ENCODE assay signal across 3 cellular contexts in the genomic region with DNA sequence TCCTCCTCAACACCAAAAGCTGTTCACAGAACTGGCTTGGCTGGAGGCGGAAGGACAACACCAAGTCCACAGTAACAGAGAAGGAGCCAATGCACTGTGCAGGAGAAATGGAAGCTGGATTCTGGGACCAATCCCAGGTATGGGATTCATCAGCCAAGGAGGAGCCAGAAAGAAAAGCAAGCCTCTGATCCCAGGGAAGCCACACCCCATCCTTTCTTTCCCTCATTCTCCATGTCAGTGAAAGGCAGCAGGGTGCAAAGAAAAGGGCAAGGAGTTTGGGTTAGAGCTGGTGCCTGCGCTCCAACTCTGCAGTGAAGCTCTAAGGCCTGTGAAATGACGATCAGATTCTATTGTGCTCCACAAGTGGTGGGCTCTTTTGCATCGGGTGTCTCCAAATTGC.
TF ChIP-seq lines count a peak whose summit lies in the region.

No MANE protein-coding gene starts in this region.

TF ChIP-seq in SK-N-SH treated with all-trans-retinoic acid at 6 μM for 48 hours, 23 proteins besides CTCF, POLR2A, EP300 and RAD21 (continued from another document):
- TF ChIP-seq, protein P1, sequence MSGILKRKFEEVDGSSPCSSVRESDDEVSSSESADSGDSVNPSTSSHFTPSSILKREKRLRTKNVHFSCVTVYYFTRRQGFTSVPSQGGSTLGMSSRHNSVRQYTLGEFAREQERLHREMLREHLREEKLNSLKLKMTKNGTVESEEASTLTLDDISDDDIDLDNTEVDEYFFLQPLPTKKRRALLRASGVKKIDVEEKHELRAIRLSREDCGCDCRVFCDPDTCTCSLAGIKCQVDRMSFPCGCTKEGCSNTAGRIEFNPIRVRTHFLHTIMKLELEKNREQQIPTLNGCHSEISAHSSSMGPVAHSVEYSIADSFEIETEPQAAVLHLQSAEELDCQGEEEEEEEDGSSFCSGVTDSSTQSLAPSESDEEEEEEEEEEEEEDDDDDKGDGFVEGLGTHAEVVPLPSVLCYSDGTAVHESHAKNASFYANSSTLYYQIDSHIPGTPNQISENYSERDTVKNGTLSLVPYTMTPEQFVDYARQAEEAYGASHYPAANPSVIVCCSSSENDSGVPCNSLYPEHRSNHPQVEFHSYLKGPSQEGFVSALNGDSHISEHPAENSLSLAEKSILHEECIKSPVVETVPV (CRISPR knock-in tag; IDR thresholded peaks at IDR 0.05) = no peak
- TF ChIP-seq GLIS3 (CRISPR knock-in tag; IDR thresholded peaks at IDR 0.05) (no peak), ZC3H10 (CRISPR knock-in tag; IDR thresholded peaks at IDR 0.05) (no peak), ARNTL (CRISPR knock-in tag; IDR thresholded peaks at IDR 0.05; ENCODE audit: borderline replicate concordance, low read depth) (no peak), ISL1 (CRISPR knock-in tag; IDR thresholded peaks at IDR 0.05) (no peak), ZNF70 (CRISPR knock-in tag; IDR thresholded peaks at IDR 0.05) (no peak)
- TF ChIP-seq, protein P2, sequence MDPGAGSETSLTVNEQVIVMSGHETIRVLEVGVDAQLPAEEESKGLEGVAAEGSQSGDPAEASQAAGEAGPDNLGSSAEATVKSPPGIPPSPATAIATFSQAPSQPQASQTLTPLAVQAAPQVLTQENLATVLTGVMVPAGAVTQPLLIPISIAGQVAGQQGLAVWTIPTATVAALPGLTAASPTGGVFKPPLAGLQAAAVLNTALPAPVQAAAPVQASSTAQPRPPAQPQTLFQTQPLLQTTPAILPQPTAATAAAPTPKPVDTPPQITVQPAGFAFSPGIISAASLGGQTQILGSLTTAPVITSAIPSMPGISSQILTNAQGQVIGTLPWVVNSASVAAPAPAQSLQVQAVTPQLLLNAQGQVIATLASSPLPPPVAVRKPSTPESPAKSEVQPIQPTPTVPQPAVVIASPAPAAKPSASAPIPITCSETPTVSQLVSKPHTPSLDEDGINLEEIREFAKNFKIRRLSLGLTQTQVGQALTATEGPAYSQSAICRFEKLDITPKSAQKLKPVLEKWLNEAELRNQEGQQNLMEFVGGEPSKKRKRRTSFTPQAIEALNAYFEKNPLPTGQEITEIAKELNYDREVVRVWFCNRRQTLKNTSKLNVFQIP (CRISPR knock-in tag; IDR thresholded peaks at IDR 0.05; ENCODE audit: borderline replicate concordance, low read depth) = no peak
TF ChIP-seq in SK-N-SH treated with all-trans-retinoic acid at 6 μM for 48 hours: peak in this region for 0.

TF ChIP-seq in SK-N-SH, 30 proteins besides CTCF, POLR2A, EP300 and RAD21 (continued from another document):
- TF ChIP-seq, protein P3, sequence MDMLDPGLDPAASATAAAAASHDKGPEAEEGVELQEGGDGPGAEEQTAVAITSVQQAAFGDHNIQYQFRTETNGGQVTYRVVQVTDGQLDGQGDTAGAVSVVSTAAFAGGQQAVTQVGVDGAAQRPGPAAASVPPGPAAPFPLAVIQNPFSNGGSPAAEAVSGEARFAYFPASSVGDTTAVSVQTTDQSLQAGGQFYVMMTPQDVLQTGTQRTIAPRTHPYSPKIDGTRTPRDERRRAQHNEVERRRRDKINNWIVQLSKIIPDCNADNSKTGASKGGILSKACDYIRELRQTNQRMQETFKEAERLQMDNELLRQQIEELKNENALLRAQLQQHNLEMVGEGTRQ (IDR thresholded peaks at IDR 0.05; ENCODE audit: borderline replicate concordance, low read depth, low read length) = no peak
- TF ChIP-seq EZH2phosphoT487 (IDR thresholded peaks at IDR 0.05; ENCODE audit: borderline replicate concordance, low read depth) (no peak), JUND (IDR thresholded peaks at IDR 0.05) (no peak), TCF12 (IDR thresholded peaks at IDR 0.05) (no peak), NFIC (IDR thresholded peaks at IDR 0.05; ENCODE audit: borderline replicate concordance) (no peak)
- TF ChIP-seq, protein P4, sequence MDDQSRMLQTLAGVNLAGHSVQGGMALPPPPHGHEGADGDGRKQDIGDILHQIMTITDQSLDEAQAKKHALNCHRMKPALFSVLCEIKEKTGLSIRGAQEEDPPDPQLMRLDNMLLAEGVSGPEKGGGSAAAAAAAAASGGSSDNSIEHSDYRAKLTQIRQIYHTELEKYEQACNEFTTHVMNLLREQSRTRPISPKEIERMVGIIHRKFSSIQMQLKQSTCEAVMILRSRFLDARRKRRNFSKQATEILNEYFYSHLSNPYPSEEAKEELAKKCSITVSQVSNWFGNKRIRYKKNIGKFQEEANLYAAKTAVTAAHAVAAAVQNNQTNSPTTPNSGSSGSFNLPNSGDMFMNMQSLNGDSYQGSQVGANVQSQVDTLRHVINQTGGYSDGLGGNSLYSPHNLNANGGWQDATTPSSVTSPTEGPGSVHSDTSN (IDR thresholded peaks at IDR 0.05) = no peak
- TF ChIP-seq, protein P5, sequence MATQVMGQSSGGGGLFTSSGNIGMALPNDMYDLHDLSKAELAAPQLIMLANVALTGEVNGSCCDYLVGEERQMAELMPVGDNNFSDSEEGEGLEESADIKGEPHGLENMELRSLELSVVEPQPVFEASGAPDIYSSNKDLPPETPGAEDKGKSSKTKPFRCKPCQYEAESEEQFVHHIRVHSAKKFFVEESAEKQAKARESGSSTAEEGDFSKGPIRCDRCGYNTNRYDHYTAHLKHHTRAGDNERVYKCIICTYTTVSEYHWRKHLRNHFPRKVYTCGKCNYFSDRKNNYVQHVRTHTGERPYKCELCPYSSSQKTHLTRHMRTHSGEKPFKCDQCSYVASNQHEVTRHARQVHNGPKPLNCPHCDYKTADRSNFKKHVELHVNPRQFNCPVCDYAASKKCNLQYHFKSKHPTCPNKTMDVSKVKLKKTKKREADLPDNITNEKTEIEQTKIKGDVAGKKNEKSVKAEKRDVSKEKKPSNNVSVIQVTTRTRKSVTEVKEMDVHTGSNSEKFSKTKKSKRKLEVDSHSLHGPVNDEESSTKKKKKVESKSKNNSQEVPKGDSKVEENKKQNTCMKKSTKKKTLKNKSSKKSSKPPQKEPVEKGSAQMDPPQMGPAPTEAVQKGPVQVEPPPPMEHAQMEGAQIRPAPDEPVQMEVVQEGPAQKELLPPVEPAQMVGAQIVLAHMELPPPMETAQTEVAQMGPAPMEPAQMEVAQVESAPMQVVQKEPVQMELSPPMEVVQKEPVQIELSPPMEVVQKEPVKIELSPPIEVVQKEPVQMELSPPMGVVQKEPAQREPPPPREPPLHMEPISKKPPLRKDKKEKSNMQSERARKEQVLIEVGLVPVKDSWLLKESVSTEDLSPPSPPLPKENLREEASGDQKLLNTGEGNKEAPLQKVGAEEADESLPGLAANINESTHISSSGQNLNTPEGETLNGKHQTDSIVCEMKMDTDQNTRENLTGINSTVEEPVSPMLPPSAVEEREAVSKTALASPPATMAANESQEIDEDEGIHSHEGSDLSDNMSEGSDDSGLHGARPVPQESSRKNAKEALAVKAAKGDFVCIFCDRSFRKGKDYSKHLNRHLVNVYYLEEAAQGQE (IDR thresholded peaks at IDR 0.05; ENCODE audit: low read depth, low read length) = no peak
- TF ChIP-seq, protein P6, sequence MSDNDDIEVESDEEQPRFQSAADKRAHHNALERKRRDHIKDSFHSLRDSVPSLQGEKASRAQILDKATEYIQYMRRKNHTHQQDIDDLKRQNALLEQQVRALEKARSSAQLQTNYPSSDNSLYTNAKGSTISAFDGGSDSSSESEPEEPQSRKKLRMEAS (IDR thresholded peaks at IDR 0.05; ENCODE audit: low read depth) = no peak
- TF ChIP-seq, protein P7, sequence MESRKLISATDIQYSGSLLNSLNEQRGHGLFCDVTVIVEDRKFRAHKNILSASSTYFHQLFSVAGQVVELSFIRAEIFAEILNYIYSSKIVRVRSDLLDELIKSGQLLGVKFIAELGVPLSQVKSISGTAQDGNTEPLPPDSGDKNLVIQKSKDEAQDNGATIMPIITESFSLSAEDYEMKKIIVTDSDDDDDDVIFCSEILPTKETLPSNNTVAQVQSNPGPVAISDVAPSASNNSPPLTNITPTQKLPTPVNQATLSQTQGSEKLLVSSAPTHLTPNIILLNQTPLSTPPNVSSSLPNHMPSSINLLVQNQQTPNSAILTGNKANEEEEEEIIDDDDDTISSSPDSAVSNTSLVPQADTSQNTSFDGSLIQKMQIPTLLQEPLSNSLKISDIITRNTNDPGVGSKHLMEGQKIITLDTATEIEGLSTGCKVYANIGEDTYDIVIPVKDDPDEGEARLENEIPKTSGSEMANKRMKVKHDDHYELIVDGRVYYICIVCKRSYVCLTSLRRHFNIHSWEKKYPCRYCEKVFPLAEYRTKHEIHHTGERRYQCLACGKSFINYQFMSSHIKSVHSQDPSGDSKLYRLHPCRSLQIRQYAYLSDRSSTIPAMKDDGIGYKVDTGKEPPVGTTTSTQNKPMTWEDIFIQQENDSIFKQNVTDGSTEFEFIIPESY (IDR thresholded peaks at IDR 0.05; ENCODE audit: borderline replicate concordance, low read depth) = no peak

TF ChIP-seq in WTC11, 78 proteins besides CTCF, POLR2A, EP300 and RAD21 (continued from another document):
- TF ChIP-seq NR2C2 (CRISPR knock-in tag; IDR thresholded peaks at IDR 0.05) (no peak), ZNF396 (CRISPR knock-in tag; IDR thresholded peaks at IDR 0.05; ENCODE audit: borderline replicate concordance) (no peak), SMAD3 (CRISPR knock-in tag; IDR thresholded peaks at IDR 0.05; ENCODE audit: borderline replicate concordance) (no peak), ZNF317 (CRISPR knock-in tag; IDR thresholded peaks at IDR 0.05; ENCODE audit: borderline replicate concordance, low read depth) (no peak), TCF7 (CRISPR knock-in tag; IDR thresholded peaks at IDR 0.05; ENCODE audit: low read depth) (no peak), ZNF219 (CRISPR knock-in tag; IDR thresholded peaks at IDR 0.05; ENCODE audit: borderline replicate concordance) (no peak), NFYB (CRISPR knock-in tag; conservative IDR thresholded peaks at IDR 0.05; ENCODE audit: low read depth) (no peak)
- TF ChIP-seq, protein P8, sequence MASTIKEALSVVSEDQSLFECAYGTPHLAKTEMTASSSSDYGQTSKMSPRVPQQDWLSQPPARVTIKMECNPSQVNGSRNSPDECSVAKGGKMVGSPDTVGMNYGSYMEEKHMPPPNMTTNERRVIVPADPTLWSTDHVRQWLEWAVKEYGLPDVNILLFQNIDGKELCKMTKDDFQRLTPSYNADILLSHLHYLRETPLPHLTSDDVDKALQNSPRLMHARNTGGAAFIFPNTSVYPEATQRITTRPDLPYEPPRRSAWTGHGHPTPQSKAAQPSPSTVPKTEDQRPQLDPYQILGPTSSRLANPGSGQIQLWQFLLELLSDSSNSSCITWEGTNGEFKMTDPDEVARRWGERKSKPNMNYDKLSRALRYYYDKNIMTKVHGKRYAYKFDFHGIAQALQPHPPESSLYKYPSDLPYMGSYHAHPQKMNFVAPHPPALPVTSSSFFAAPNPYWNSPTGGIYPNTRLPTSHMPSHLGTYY (CRISPR knock-in tag; IDR thresholded peaks at IDR 0.05) = no peak
- TF ChIP-seq, protein P9, sequence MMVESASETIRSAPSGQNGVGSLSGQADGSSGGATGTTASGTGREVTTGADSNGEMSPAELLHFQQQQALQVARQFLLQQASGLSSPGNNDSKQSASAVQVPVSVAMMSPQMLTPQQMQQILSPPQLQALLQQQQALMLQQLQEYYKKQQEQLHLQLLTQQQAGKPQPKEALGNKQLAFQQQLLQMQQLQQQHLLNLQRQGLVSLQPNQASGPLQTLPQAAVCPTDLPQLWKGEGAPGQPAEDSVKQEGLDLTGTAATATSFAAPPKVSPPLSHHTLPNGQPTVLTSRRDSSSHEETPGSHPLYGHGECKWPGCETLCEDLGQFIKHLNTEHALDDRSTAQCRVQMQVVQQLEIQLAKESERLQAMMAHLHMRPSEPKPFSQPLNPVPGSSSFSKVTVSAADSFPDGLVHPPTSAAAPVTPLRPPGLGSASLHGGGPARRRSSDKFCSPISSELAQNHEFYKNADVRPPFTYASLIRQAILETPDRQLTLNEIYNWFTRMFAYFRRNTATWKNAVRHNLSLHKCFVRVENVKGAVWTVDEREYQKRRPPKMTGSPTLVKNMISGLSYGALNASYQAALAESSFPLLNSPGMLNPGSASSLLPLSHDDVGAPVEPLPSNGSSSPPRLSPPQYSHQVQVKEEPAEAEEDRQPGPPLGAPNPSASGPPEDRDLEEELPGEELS (CRISPR knock-in tag; IDR thresholded peaks at IDR 0.05) = no peak
- TF ChIP-seq, protein P6 (CRISPR knock-in tag; IDR thresholded peaks at IDR 0.05) = no peak
- TF ChIP-seq, protein P10, sequence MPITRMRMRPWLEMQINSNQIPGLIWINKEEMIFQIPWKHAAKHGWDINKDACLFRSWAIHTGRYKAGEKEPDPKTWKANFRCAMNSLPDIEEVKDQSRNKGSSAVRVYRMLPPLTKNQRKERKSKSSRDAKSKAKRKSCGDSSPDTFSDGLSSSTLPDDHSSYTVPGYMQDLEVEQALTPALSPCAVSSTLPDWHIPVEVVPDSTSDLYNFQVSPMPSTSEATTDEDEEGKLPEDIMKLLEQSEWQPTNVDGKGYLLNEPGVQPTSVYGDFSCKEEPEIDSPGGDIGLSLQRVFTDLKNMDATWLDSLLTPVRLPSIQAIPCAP (CRISPR knock-in tag; IDR thresholded peaks at IDR 0.05) = no peak
- TF ChIP-seq, protein P11, sequence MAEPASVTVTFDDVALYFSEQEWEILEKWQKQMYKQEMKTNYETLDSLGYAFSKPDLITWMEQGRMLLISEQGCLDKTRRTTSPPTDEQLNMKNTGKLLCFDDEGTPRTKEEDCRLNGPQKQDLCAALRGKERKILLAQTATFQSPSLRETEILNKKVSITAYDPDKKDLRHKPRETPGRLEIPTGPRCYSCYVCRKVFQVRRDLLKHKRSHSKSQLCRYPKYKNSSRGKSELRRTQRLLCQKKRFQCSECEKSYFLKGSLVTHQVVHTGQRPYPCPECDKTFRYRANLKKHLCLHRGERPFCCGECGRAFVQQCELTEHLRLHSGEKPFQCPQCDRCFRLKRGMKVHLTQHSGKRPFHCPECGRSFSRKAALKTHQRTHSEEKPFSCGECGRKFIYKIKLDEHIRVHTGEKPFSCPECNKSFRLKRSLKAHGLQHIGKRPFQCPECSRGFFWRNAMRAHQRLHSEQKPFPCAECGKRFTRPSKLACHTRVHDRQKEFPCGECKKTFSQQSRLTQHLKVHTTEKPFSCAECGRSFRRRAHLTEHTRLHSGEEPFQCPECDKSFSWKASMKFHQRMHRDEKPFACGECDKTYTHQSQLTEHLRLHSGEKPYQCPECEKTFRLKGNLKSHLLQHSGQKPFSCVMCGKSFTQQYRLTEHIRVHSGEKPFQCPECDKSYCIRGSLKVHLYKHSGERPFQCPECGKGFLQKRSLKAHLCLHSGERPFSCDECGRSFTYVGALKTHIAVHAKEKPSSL (CRISPR knock-in tag; conservative IDR thresholded peaks at IDR 0.05) = no peak
TF ChIP-seq in WTC11: peak in this region for 0.
